ENCODE assay signal across 10 cellular contexts in the genomic region with DNA sequence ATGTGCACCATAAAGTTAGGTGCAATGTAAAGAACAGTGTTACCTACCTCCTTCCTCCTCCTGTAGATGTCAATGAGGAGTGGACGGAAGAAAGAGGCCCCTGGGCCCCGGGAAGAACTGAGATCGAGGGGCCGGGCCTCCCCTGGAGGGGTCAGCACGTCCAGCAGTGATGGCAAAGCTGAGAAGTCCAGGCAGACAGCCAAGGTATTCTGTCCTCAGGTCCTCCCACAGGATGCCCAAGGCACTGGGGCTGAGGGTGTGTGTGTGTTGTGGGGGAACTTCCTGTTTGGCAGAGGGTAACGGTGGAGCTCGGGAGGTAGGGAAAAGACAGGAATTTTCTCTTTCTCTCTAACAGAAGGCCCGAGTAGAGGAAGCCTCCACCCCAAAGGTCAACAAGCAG. TPM values are rescaled to one million over a fixed set of nuclear protein-coding genes. Genes with fewer than 3 reads are reported as not detected.
DNase-seq lines count a peak whose midpoint lies in the region; ATAC-seq and TF ChIP-seq lines count a peak whose summit lies in the region.
"Had no signal": no experiment of that assay in that cellular context is flagged by ENCODE, and none has a peak within 500 bp of the region (broad histone marks: within the 10 kb centered on the region; RNA-seq: fewer than 3 reads in every experiment).

No MANE protein-coding gene starts in this region.

- no peak for TF ChIP-seq POLR2A in GM18505 (IDR thresholded peaks at IDR 0.05; ENCODE audit: borderline replicate concordance, extremely low read depth, insufficient read depth, insufficient read length)

- H3K36me3 ChIP-seq in cardiac muscle cell: peaks cover 16% of the 10 kb centered on the region
- H3K36me3 ChIP-seq in mucosa of rectum (ENCODE audit: control insufficient read depth in 2 of 2, insufficient read depth in 2 of 2, low read length in 2 of 2): peaks cover 0 to 27% of the 10 kb centered on the region in 2 donors
- peaks cover 28% of the 10 kb centered on the region for H3K36me3 ChIP-seq in upper lobe of right lung

- intact Hi-C loops in cardiac septum (cut with DNase I) (no loop called here), upper lobe of right lung (cut with DNase I) (loop anchor here (10.0 kb wide), 1 partner anchor 59 kb away; the partner anchor contains the start of gene SPSB2)

- H3K4me1 ChIP-seq in cardiac muscle cell (ENCODE audit: low read depth) (peaks cover 20% of the 10 kb centered on the region), mucosa of rectum (ENCODE audit: control insufficient read depth in 2 of 2, insufficient read depth in 2 of 2, low read length in 2 of 2) (peaks cover 34 to 39% of the 10 kb centered on the region in 2 donors), upper lobe of right lung (peaks cover 64% of the 10 kb centered on the region)

- H3K4me3 ChIP-seq in cardiac muscle cell (no peak overlapping the region), choroid plexus epithelial cell (ENCODE audit: low read depth, low read length) (no peak overlapping the region), mucosa of rectum (ENCODE audit: low read length in 2 of 2) (peak overlapping the region in 1 of 2 donors; percentile 26), upper lobe of right lung (no peak overlapping the region)
- H3K4me3 ChIP-seq: SJCRH30 had no signal

- H3K27me3 ChIP-seq in cardiac muscle cell: no peaks in the 10 kb centered on the region
- H3K27me3 ChIP-seq in mucosa of rectum (ENCODE audit: control insufficient read depth in 2 of 2, insufficient read depth in 2 of 2, low read length in 2 of 2): no peaks in the 10 kb centered on the region
- H3K27me3 ChIP-seq in upper lobe of right lung: no peaks in the 10 kb centered on the region
- H3K27me3 ChIP-seq: SJCRH30 had no signal

- ATAC-seq in upper lobe of right lung (no peak), GM18505 (IDR thresholded peaks at IDR 0.05; ENCODE audit: unreplicated experiment) (no peak), omental fat pad (ENCODE audit: low FRiP score) (no peak)

- H3K9me3 ChIP-seq in cardiac muscle cell (ENCODE audit: low read depth): no peaks in the 10 kb centered on the region
- no peaks in the 10 kb centered on the region for H3K9me3 ChIP-seq in mucosa of rectum (ENCODE audit: control insufficient read depth in 2 of 2, low read length in 2 of 2)
- no peaks in the 10 kb centered on the region for H3K9me3 ChIP-seq in upper lobe of right lung
- H3K9me3 ChIP-seq: SJCRH30 had no signal

- no peak for TF ChIP-seq CTCF in cardiac muscle cell (IDR thresholded peaks at IDR 0.05; ENCODE audit: low read depth, low read length)
- TF ChIP-seq CTCF in choroid plexus epithelial cell (conservative IDR thresholded peaks at IDR 0.05; ENCODE audit: low read depth, low read length): no peak
- TF ChIP-seq CTCF in upper lobe of right lung (IDR thresholded peaks at IDR 0.05): no peak
- TF ChIP-seq CTCF in omental fat pad (IDR thresholded peaks at IDR 0.05): no peak

- DNase-seq in cardiac muscle cell (ENCODE audit: low read depth in 1 of 2, low spot score in 1 of 2): peak in 1 of 2 donors; percentile 90
- DNase-seq in cardiac septum (ENCODE audit: low spot score): no peak
- peak; percentile 79 for DNase-seq in choroid plexus epithelial cell (ENCODE audit: low read depth)
- no peak for DNase-seq in upper lobe of right lung
- no peak for DNase-seq in epidermal melanocyte (ENCODE audit: insufficient read length, low spot score)
- DNase-seq in omental fat pad (ENCODE audit: low spot score): no peak
- DNase-seq: SJCRH30 had no signal

- peak overlapping the region; percentile 45 for H3K27ac ChIP-seq in cardiac muscle cell
- H3K27ac ChIP-seq in mucosa of rectum (ENCODE audit: low read depth in 2 of 2, low read length in 2 of 2): peak overlapping the region; percentile 36 to 43
- H3K27ac ChIP-seq in upper lobe of right lung: peak overlapping the region; percentile 42
- H3K27ac ChIP-seq: SJCRH30 had no signal

- no peak overlapping the region for H3K9ac ChIP-seq in mucosa of rectum (ENCODE audit: low read depth in 1 of 2, low read length in 2 of 2)

RNA-seq across cellular contexts. Expression of gene ATN1, which starts 6.4 kb away (rescaled TPM):
- total RNA-seq in cardiac muscle cell (28.1 and 46.4 TPM in 2 replicates), cardiac septum (76.9 TPM), upper lobe of right lung (149 TPM), omental fat pad (10 to 100 TPM; 46.2 to 93.5 (median 59.4) TPM)
- 22.8 and 37.8 TPM in 2 replicates for polyA plus RNA-seq in cardiac muscle cell

RNA-seq across cellular contexts. Expression of gene RNU7-1, which starts 9.5 kb away (rescaled TPM):
- total RNA-seq in cardiac muscle cell (not detected in 2 replicates), cardiac septum (not detected), upper lobe of right lung (not detected), omental fat pad (not detected)
- not detected in 2 replicates for polyA plus RNA-seq in cardiac muscle cell
- total RNA-seq: SJCRH30 had no signal
- polyA plus RNA-seq: keratinocyte had no signal

RNA-seq across cellular contexts. Expression of gene C12orf57, which starts 9.7 kb away (rescaled TPM):
- total RNA-seq in cardiac muscle cell: 260 and 307 TPM in 2 replicates
- 154 and 208 TPM in 2 replicates for polyA plus RNA-seq in cardiac muscle cell
- total RNA-seq in cardiac septum: 162 TPM
- 197 TPM for total RNA-seq in upper lobe of right lung
- 100 to 1,000 TPM; 280 to 555 (median 413) TPM for total RNA-seq in omental fat pad

RNA-seq across cellular contexts. Expression of gene PTPN6, which starts 17.0 kb away (rescaled TPM):
- total RNA-seq in cardiac muscle cell (17.4 and 19.2 TPM in 2 replicates), cardiac septum (7.0 TPM), upper lobe of right lung (154 TPM), omental fat pad (10 to 100 TPM; 19.8 to 42.3 (median 35.9) TPM)
- polyA plus RNA-seq in cardiac muscle cell: 25.2 and 28.4 TPM in 2 replicates

RNA-seq across cellular contexts. Expression of gene ENO2, which starts 19.7 kb away (rescaled TPM):
- total RNA-seq in cardiac muscle cell: 56.2 and 87.7 TPM in 2 replicates
- polyA plus RNA-seq in cardiac muscle cell: 133 and 154 TPM in 2 replicates
- 29.7 TPM for total RNA-seq in cardiac septum
- total RNA-seq in upper lobe of right lung: 41.8 TPM
- 10 to 100 TPM in 1 of 4 donors, 1 to 10 TPM in 3; 3.5 to 14.3 (median 5.2) TPM for total RNA-seq in omental fat pad
